8 cellular contexts compared by ENCODE assay signal in genomic region chr11:118216621-118217526, GRCh38.
DNase-seq lines count a peak whose midpoint lies in the region; ATAC-seq lines count a peak whose summit lies in the region.

No MANE protein-coding gene starts in this region.

- ATAC-seq in GM18511 (IDR thresholded peaks at IDR 0.05; ENCODE audit: unreplicated experiment) = peak; percentile 61
- ATAC-seq in HG02981 (IDR thresholded peaks at IDR 0.05; ENCODE audit: unreplicated experiment) = peak; percentile 43

- DNase-seq in activated CD8-positive, alpha-beta memory T cell treated with anti-CD3 and anti-CD28 coated beads, Interleukin-2, amount 50 U/mL, for 4 hours = peak; percentile 55
- DNase-seq in stimulated activated CD4-positive, alpha-beta T cell treated with anti-CD3 and anti-CD28 coated beads, Interleukin-15, amount 100 ng/mL, for 48 hours (ENCODE audit: low read depth in 2 of 2) = peak; percentile 41 to 49
- no peak for DNase-seq in SIG-M5 (lab: John Stamatoyannopoulos, UW)
- DNase-seq in NCI-H2227 treated with DMSO at 0.1 percent for 48 hours (lab: John Stamatoyannopoulos, UW) = no peak
- no peak for DNase-seq in D341Med (ENCODE audit: low spot score)
- DNase-seq in inferior parietal cortex (ENCODE audit: extremely low spot score) = no peak

Comparison
In these comparisons a context has a peak if more than half of its experiments do, and no peak if none do; other contexts are left out.
1. DNase-seq: peak in activated CD8-positive, alpha-beta memory T cell treated with anti-CD3 and anti-CD28 coated beads, Interleukin-2, amount 50 U/mL, for 4 hours (single experiment) and stimulated activated CD4-positive, alpha-beta T cell treated with anti-CD3 and anti-CD28 coated beads, Interleukin-15, amount 100 ng/mL, for 48 hours (2 of 2); none in SIG-M5 (single experiment), NCI-H2227 treated with DMSO at 0.1 percent for 48 hours (single experiment), D341Med (single experiment) and inferior parietal cortex (single experiment).